ENCODE assay signal across 20 cellular contexts in genomic region chr18:55141318-55141717, GRCh38.
DNase-seq lines count a peak whose midpoint lies in the region; ATAC-seq and TF ChIP-seq lines count a peak whose summit lies in the region.
"Had no signal": no experiment of that assay in that cellular context is flagged by ENCODE, and none has a peak within 500 bp of the region (broad histone marks: within the 10 kb centered on the region; RNA-seq: fewer than 3 reads in every experiment).

No MANE protein-coding gene starts in this region.

- TF ChIP-seq CTCF in astrocyte of the cerebellum (IDR thresholded peaks at IDR 0.05; ENCODE audit: low read depth, low read length, missing control alignments) (no peak), natural killer cell (IDR thresholded peaks at IDR 0.05) (no peak)

- peaks cover 1% of the 10 kb centered on the region for H3K4me1 ChIP-seq in mesenchymal stem cell (ENCODE audit: control insufficient read depth, insufficient read depth, low read depth, low read length)
- H3K4me1 ChIP-seq: BLaER1 had no signal

- no peak for ATAC-seq in T-helper 17 cell
- ATAC-seq in activated T-helper 17 cell treated with anti-CD3 and anti-CD28 coated beads, Interleukin-2, amount 50 U/mL, for 72 hours (replicated peaks) = no peak
- ATAC-seq in natural killer cell = no peak
- ATAC-seq: GM12878 had no signal

- no peaks in the 10 kb centered on the region for H3K79me1 ChIP-seq in mesenchymal stem cell (replicated peaks; ENCODE audit: low read length, poor library complexity, severe bottlenecking)

- no peak overlapping the region for H2AK5ac ChIP-seq in mesenchymal stem cell (ENCODE audit: low read length, severe bottlenecking)

- H3K9ac ChIP-seq in mesenchymal stem cell (ENCODE audit: low read length) = no peak overlapping the region
- H3K9ac ChIP-seq: BLaER1 had no signal

- no peak overlapping the region for H2AFZ ChIP-seq in mesenchymal stem cell (ENCODE audit: low read depth, low read length)

- H3K9me3 ChIP-seq in mesenchymal stem cell (ENCODE audit: control insufficient read depth, low read length) = no peaks in the 10 kb centered on the region
- H3K9me3 ChIP-seq in T-helper 17 cell (ENCODE audit: control insufficient read depth, low read length, poor library complexity, severe bottlenecking) = no peaks in the 10 kb centered on the region

- H3K14ac ChIP-seq in mesenchymal stem cell (ENCODE audit: low read length in 2 of 2) = no peak overlapping the region

- no peak overlapping the region for H2BK120ac ChIP-seq in mesenchymal stem cell (ENCODE audit: low read depth, low read length)

- H3K23ac ChIP-seq in mesenchymal stem cell (ENCODE audit: low read length in 2 of 2) = no peak overlapping the region

- H3K4me3 Mint-ChIP-seq in T-helper 17 cell = no peak overlapping the region
- H3K4me3 Mint-ChIP-seq in activated T-helper 17 cell treated with anti-CD3 and anti-CD28 coated beads, Interleukin-2, amount 50 U/mL, for 72 hours = no peak overlapping the region
- no peak overlapping the region for H3K4me3 Mint-ChIP-seq in natural killer cell
- H3K4me3 Mint-ChIP-seq: CD4-positive, alpha-beta memory T cell; IgD-negative memory B cell had no signal

- no peak overlapping the region for H2BK15ac ChIP-seq in mesenchymal stem cell (ENCODE audit: low read depth, poor library complexity, severe bottlenecking)

- no peak overlapping the region for H2BK5ac ChIP-seq in mesenchymal stem cell (ENCODE audit: low read depth, low read length, poor library complexity, severe bottlenecking)

- no peak overlapping the region for H4K91ac ChIP-seq in mesenchymal stem cell (ENCODE audit: low read length)

- peaks cover 0 to 25% of the 10 kb centered on the region in 2 experiments for H3K27me3 ChIP-seq in mesenchymal stem cell (ENCODE audit: control insufficient read depth in 1 of 2, insufficient read depth in 1 of 2, low read length in 2 of 2)
- H3K27me3 ChIP-seq: BLaER1 had no signal

- intact Hi-C loops in natural killer cell (cut with micrococcal nuclease) = no loop called here

- in situ Hi-C loops in astrocyte of the cerebellum (cut with HindIII; ENCODE audit: low sequenced_read_pairs) = no loop called here

- H3K36me3 Mint-ChIP-seq in T-helper 17 cell (ENCODE audit: low read depth) (no peaks in the 10 kb centered on the region), natural killer cell (no peaks in the 10 kb centered on the region)
- H3K36me3 Mint-ChIP-seq in activated T-helper 17 cell treated with anti-CD3 and anti-CD28 coated beads, Interleukin-2, amount 50 U/mL, for 72 hours (ENCODE audit: low read depth) = no peaks in the 10 kb centered on the region
- H3K36me3 Mint-ChIP-seq: CD4-positive, alpha-beta memory T cell had no signal

- no peaks in the 10 kb centered on the region for H3K36me3 ChIP-seq in mesenchymal stem cell (ENCODE audit: control insufficient read depth in 1 of 2, insufficient read depth in 2 of 2, low read depth in 1 of 2, low read length in 2 of 2)
- H3K36me3 ChIP-seq: BLaER1 had no signal

- H3K27ac Mint-ChIP-seq in T-helper 17 cell (no peak overlapping the region), natural killer cell (no peak overlapping the region)
- no peak overlapping the region for H3K27ac Mint-ChIP-seq in activated T-helper 17 cell treated with anti-CD3 and anti-CD28 coated beads, Interleukin-2, amount 50 U/mL, for 72 hours
- H3K27ac Mint-ChIP-seq: CD4-positive, alpha-beta memory T cell; IgD-negative memory B cell had no signal

- H3K27me3 Mint-ChIP-seq in T-helper 17 cell (no peaks in the 10 kb centered on the region), natural killer cell (ENCODE audit: low read depth in 2 of 2) (peaks cover 0 to 6% of the 10 kb centered on the region in 2 donors)
- H3K27me3 Mint-ChIP-seq in activated T-helper 17 cell treated with anti-CD3 and anti-CD28 coated beads, Interleukin-2, amount 50 U/mL, for 72 hours = peaks cover 5% of the 10 kb centered on the region

- peak; percentile 12 for DNase-seq in LoVo (ENCODE audit: low spot score)
- DNase-seq in astrocyte of the cerebellum (ENCODE audit: low read depth) = peak; percentile 94
- DNase-seq in mesenchymal stem cell = no peak
- peak; percentile 41 for DNase-seq in smooth muscle cell of the brain vasculature (ENCODE audit: low read depth, low spot score)
- DNase-seq in T-helper 17 cell = no peak
- no peak for DNase-seq in natural killer cell
- DNase-seq: CD4-positive, alpha-beta memory T cell; EL; Karpas-422; NCI-H1105 treated with DMSO at 0.1 percent for 48 hours; NCI-H1694; NCI-H2081 treated with DMSO at 0.1 percent for 48 hours; NCI-H774; OCI-M1; Right ventricle myocardium superior had no signal

- no peak overlapping the region for H2BK12ac ChIP-seq in mesenchymal stem cell (ENCODE audit: low read length in 2 of 2)

- no peak overlapping the region for H3K4me3 ChIP-seq in astrocyte of the cerebellum (ENCODE audit: low read depth, low read length)
- H3K4me3 ChIP-seq in mesenchymal stem cell (ENCODE audit: insufficient read depth in 1 of 2, low read depth in 1 of 2, low read length in 2 of 2) = no peak overlapping the region
- H3K4me3 ChIP-seq: BLaER1, GM12878, SK-N-MC had no signal

- H3K4me1 Mint-ChIP-seq in T-helper 17 cell (no peaks in the 10 kb centered on the region), natural killer cell (no peaks in the 10 kb centered on the region)
- H3K4me1 Mint-ChIP-seq in activated T-helper 17 cell treated with anti-CD3 and anti-CD28 coated beads, Interleukin-2, amount 50 U/mL, for 72 hours = no peaks in the 10 kb centered on the region
- H3K4me1 Mint-ChIP-seq: CD4-positive, alpha-beta memory T cell had no signal

- no peak overlapping the region for H3K18ac ChIP-seq in mesenchymal stem cell (ENCODE audit: low read depth in 1 of 2, low read length in 2 of 2)

- H3K4ac ChIP-seq in mesenchymal stem cell (ENCODE audit: low read depth in 1 of 2, low read length in 2 of 2) = no peak overlapping the region

- 82% methylated on average over 4 of the region's 4 CpGs for WGBS in mesenchymal stem cell

- H3K27ac ChIP-seq in mesenchymal stem cell (ENCODE audit: low read length, poor library complexity, severe bottlenecking) = peak overlapping the region; percentile 10
- H3K27ac ChIP-seq: BLaER1, SK-N-MC had no signal

- peaks cover 8% of the 10 kb centered on the region for H3K9me3 Mint-ChIP-seq in activated T-helper 17 cell treated with anti-CD3 and anti-CD28 coated beads, Interleukin-2, amount 50 U/mL, for 72 hours
- H3K9me3 Mint-ChIP-seq in natural killer cell = peaks cover 2% of the 10 kb centered on the region in 2 donors

- H4K8ac ChIP-seq in mesenchymal stem cell (ENCODE audit: low read length) = no peak overlapping the region

- no peak overlapping the region for H3K4me2 ChIP-seq in mesenchymal stem cell (ENCODE audit: low read length, poor library complexity, severe bottlenecking)
- H3K4me2 ChIP-seq: BLaER1 had no signal

Comparison
In these comparisons a context has a peak if more than half of its experiments do, and no peak if none do; other contexts are left out.
1. DNase-seq: peak in LoVo (single experiment), astrocyte of the cerebellum (single experiment) and smooth muscle cell of the brain vasculature (single experiment); none in mesenchymal stem cell (single experiment), T-helper 17 cell (0 of 3) and natural killer cell (single experiment).